Comparison of ENCODE assay signal across 2 cellular contexts in the genomic region with DNA sequence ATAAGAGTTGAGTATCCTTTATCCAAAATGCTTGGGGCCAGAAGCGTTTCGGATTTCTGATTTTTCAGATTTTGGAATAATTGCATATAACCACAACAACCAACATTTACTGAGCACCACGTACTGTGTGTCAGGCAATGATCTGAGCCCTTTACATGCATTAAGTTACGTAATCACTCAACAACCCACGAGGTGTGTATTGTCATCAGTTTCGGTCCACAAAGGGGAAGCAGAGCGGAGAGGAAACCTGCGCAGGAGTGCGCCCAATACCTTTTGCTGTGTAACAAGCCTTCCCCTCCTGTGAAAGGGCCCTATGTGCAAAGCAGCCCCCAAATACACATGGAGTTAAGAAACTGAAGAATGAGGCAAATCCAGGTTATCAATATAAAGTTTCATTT.
TF ChIP-seq lines count a peak whose summit lies in the region.

No MANE protein-coding gene starts in this region.

TF ChIP-seq in A549, 52 proteins besides CTCF, POLR2A, EP300 and RAD21:
- TF ChIP-seq MYC (IDR thresholded peaks at IDR 0.05; ENCODE audit: borderline replicate concordance, low read length) (no peak), CEBPB (IDR thresholded peaks at IDR 0.05) (peak; percentile 25 to 72; a peak in 3 of 4 replicates)

TF ChIP-seq in H1, 55 proteins besides CTCF, POLR2A, EP300 and RAD21:
- TF ChIP-seq MAFK (IDR thresholded peaks at IDR 0.05; ENCODE audit: low read depth, low read length), result no peak
- no peak for TF ChIP-seq SUZ12 (IDR thresholded peaks at IDR 0.05; ENCODE audit: low read length)
- no peak for TF ChIP-seq TAF7 (optimal IDR thresholded peaks at IDR 0.05; ENCODE audit: borderline replicate concordance, low read depth, low read length)
- TF ChIP-seq EGR1 (IDR thresholded peaks at IDR 0.05; ENCODE audit: borderline replicate concordance, low read depth, low read length), result no peak
- TF ChIP-seq SP2 (IDR thresholded peaks at IDR 0.05; ENCODE audit: low read length), result no peak
- TF ChIP-seq KDM1A (IDR thresholded peaks at IDR 0.05; ENCODE audit: borderline replicate concordance, low read length), result no peak
